ENCODE assay signal across 10 cellular contexts in genomic region chr10:130190737-130191115, GRCh38. TPM values are rescaled to one million over a fixed set of nuclear protein-coding genes. Genes with fewer than 3 reads are reported as not detected.
DNase-seq lines count a peak whose midpoint lies in the region; ATAC-seq and TF ChIP-seq lines count a peak whose summit lies in the region.
"Had no signal": no experiment of that assay in that cellular context is flagged by ENCODE, and none has a peak within 500 bp of the region (broad histone marks: within the 10 kb centered on the region; RNA-seq: fewer than 3 reads in every experiment).

No MANE protein-coding gene starts in this region.

- peaks cover 19% of the 10 kb centered on the region for H3K4me1 ChIP-seq in BLaER1
- peaks cover 4% of the 10 kb centered on the region for H3K4me1 ChIP-seq in osteoblast (ENCODE audit: insufficient read depth, low read length)

- H4K20me1 ChIP-seq in BLaER1 = no peaks in the 10 kb centered on the region
- no peaks in the 10 kb centered on the region for H4K20me1 ChIP-seq in osteoblast (ENCODE audit: insufficient read depth, low read length)

- peaks cover 24% of the 10 kb centered on the region for H3K36me3 ChIP-seq in BLaER1
- peaks cover 2% of the 10 kb centered on the region for H3K36me3 ChIP-seq in osteoblast (ENCODE audit: insufficient read depth, low read length)

- H3K27me3 Mint-ChIP-seq in T-cell = peaks cover 8 to 9% of the 10 kb centered on the region in 2 donors

- ATAC-seq in T-cell (replicated peaks in 1 of 4) (peak in 3 of 4 experiments; percentile 7 to 17 (median 8)), Right ventricle myocardium superior (ENCODE audit: poor library complexity) (peak; percentile 19)

- H3K4me2 ChIP-seq in BLaER1 = peak overlapping the region; percentile 100
- peak overlapping the region; percentile 89 for H3K4me2 ChIP-seq in osteoblast (ENCODE audit: insufficient read depth, low read length)

- no peak overlapping the region for H3K27ac Mint-ChIP-seq in T-cell
- H3K27ac Mint-ChIP-seq: activated CD4-positive, alpha-beta memory T cell treated with anti-CD3 and anti-CD28 coated beads for 36 hours had no signal

- peak overlapping the region; percentile 53 to 70 (median 56) for H3K4me3 Mint-ChIP-seq in T-cell
- H3K4me3 Mint-ChIP-seq: activated CD4-positive, alpha-beta memory T cell treated with anti-CD3 and anti-CD28 coated beads for 36 hours had no signal

- H3K79me2 ChIP-seq in osteoblast (ENCODE audit: insufficient read depth, low read length) = no peaks in the 10 kb centered on the region

- intact Hi-C loops in Right ventricle myocardium superior (cut with DNase I) = loop anchor here (5.0 kb wide), 2 partner anchors 1597 to 1682 kb away; no protein-coding TSS in a partner anchor

- no peak for TF ChIP-seq CTCF in osteoblast (IDR thresholded peaks at IDR 0.05; ENCODE audit: extremely low read depth, low read depth, low read length)

- CTCF ChIA-PET in T-cell (lab: Charles Lee) = interaction anchor here in 1 of 2 donors (1.1 kb wide), 1 partner anchor 314 kb away, joined by 3 read pairs; no protein-coding TSS in a partner anchor

- peak overlapping the region; percentile 72 for H3K4me3 ChIP-seq in BLaER1
- peak overlapping the region; percentile 81 for H3K4me3 ChIP-seq in osteoblast (ENCODE audit: insufficient read depth, low read length)

- H3K27ac ChIP-seq in BLaER1 = peak overlapping the region; percentile 60
- H3K27ac ChIP-seq in osteoblast (ENCODE audit: low read depth, low read length) = no peak overlapping the region

- H3K9ac ChIP-seq in BLaER1 = peak overlapping the region; percentile 76

- H3K36me3 Mint-ChIP-seq in T-cell = peaks cover 2% of the 10 kb centered on the region

- H3K9me3 ChIP-seq in BLaER1 (no peaks in the 10 kb centered on the region), osteoblast (ENCODE audit: low read depth, low read length) (no peaks in the 10 kb centered on the region)

- DNase-seq in T-cell (no peak), Right ventricle myocardium superior (no peak), osteoblast (ENCODE audit: insufficient read length, low spot score, missing footprints) (no peak), NCI-H1105 (lab: John Stamatoyannopoulos, UW) (no peak), NCI-H2227 treated with DMSO at 0.1 percent for 48 hours (lab: John Stamatoyannopoulos, UW) (no peak)
- DNase-seq in stimulated activated CD4-positive, alpha-beta T cell treated with anti-CD3 and anti-CD28 coated beads, Interleukin-1b, Interleukin-23, amount 100 ng/mL, for 48 hours = no peak
- DNase-seq in stimulated activated naive CD4-positive, alpha-beta T cell treated with Interleukin-2 at 50 U/mL for 16 hours (lab: John Stamatoyannopoulos, UW) = no peak
- DNase-seq: DMS79 had no signal

- no peaks in the 10 kb centered on the region for H3K9me3 Mint-ChIP-seq in T-cell
- H3K9me3 Mint-ChIP-seq: activated CD4-positive, alpha-beta memory T cell treated with anti-CD3 and anti-CD28 coated beads for 36 hours had no signal

- POLR2A ChIA-PET in T-cell (lab: Charles Lee) = no interaction called here

- H3K27me3 ChIP-seq in BLaER1 (no peaks in the 10 kb centered on the region), osteoblast (ENCODE audit: insufficient read depth, low read length) (no peaks in the 10 kb centered on the region)

- peaks cover 5 to 8% (median 6%) of the 10 kb centered on the region in 3 donors for H3K4me1 Mint-ChIP-seq in T-cell

- H2AFZ ChIP-seq in osteoblast (ENCODE audit: low read length) = no peak overlapping the region

RNA-seq across cellular contexts. Expression of gene GLRX3, which starts 54.5 kb away (rescaled TPM):
- total RNA-seq in T-cell (10 to 100 TPM; 32.4 to 40.7 (median 35.4) TPM), Right ventricle myocardium superior (64.7 TPM), osteoblast (70.1 and 74.9 TPM in 2 replicates)
